Comparison of ENCODE assay signal across 2 cellular contexts in genomic region chr9:112042769-112043168, GRCh38.
A peak's percentile ranks its signal among the peaks of the same experiment; 100 is the strongest.
TF ChIP-seq lines count a peak whose summit lies in the region.

No MANE protein-coding gene starts in this region.

TF ChIP-seq in A549, 52 proteins besides CTCF, POLR2A, EP300 and RAD21 (continued from another document):
- TF ChIP-seq HOXA7 (CRISPR knock-in tag; IDR thresholded peaks at IDR 0.05) (peak; percentile 89; the same call in 1 of the 2 replicates), CBX8 (IDR thresholded peaks at IDR 0.05) (no peak), ZNF302 (CRISPR knock-in tag; IDR thresholded peaks at IDR 0.05) (peak; percentile 93), NFE2L2 (conservative IDR thresholded peaks at IDR 0.05; ENCODE audit: low read length) (no peak), HOXB5 (CRISPR knock-in tag; IDR thresholded peaks at IDR 0.05) (peak; percentile 81; the same call in 1 of the 2 replicates), ZC3H11A (IDR thresholded peaks at IDR 0.05) (no peak), CHD4 (IDR thresholded peaks at IDR 0.05; ENCODE audit: borderline replicate concordance) (no peak), FOSB (CRISPR knock-in tag; IDR thresholded peaks at IDR 0.05) (peak; percentile 74; the same call in 1 of the 2 replicates), ELK1 (IDR thresholded peaks at IDR 0.05; ENCODE audit: low read depth, low read length) (no peak), RARB (CRISPR knock-in tag; IDR thresholded peaks at IDR 0.05) (0 out of 2 replicates have a peak, but pooled peaks have one; percentile 58), CEBPB (IDR thresholded peaks at IDR 0.05) (no peak), EHF (CRISPR knock-in tag; IDR thresholded peaks at IDR 0.05) (peak; percentile 91; the same call in 1 of the 2 replicates), MAZ (IDR thresholded peaks at IDR 0.05; ENCODE audit: borderline replicate concordance, low read depth, low read length) (no peak), FOXS1 (CRISPR knock-in tag; IDR thresholded peaks at IDR 0.05) (peak; percentile 77; the same call in 1 of the 2 replicates), EHMT2 (IDR thresholded peaks at IDR 0.05; ENCODE audit: low read depth) (no peak), CBX2 (IDR thresholded peaks at IDR 0.05; ENCODE audit: borderline replicate concordance, low read depth) (no peak), HEYL (CRISPR knock-in tag; IDR thresholded peaks at IDR 0.05) (0 out of 2 replicates have a peak, but pooled peaks have one; percentile 56), HOXB13 (CRISPR knock-in tag; IDR thresholded peaks at IDR 0.05; ENCODE audit: low read depth) (peak; percentile 98; the same call in 1 of the 2 replicates)
- TF ChIP-seq, protein P1, sequence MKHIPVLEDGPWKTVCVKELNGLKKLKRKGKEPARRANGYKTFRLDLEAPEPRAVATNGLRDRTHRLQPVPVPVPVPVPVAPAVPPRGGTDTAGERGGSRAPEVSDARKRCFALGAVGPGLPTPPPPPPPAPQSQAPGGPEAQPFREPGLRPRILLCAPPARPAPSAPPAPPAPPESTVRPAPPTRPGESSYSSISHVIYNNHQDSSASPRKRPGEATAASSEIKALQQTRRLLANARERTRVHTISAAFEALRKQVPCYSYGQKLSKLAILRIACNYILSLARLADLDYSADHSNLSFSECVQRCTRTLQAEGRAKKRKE (CRISPR knock-in tag; IDR thresholded peaks at IDR 0.05; ENCODE audit: low read depth) = peak; percentile 96

TF ChIP-seq in K562, 482 proteins besides CTCF, POLR2A, EP300 and RAD21:
- TF ChIP-seq DMBX1 (CRISPR knock-in tag; IDR thresholded peaks at IDR 0.05; ENCODE audit: borderline replicate concordance) (peak; percentile 27; the same call in 1 of the 2 replicates), ZNF316 (IDR thresholded peaks at IDR 0.05) (no peak), ARID3A (IDR thresholded peaks at IDR 0.05; ENCODE audit: borderline replicate concordance, low read depth, low read length) (no peak), SIRT6 (IDR thresholded peaks at IDR 0.05; ENCODE audit: low read depth, low read length) (no peak), ZBTB26 (CRISPR knock-in tag; IDR thresholded peaks at IDR 0.05) (no peak), SOX6 (IDR thresholded peaks at IDR 0.05) (no peak), GTF2A2 (tag; IDR thresholded peaks at IDR 0.05) (0 out of 2 replicates have a peak, but pooled peaks have one; percentile 34), CREB1 (IDR thresholded peaks at IDR 0.05) (no peak), CREB1 (CRISPR knock-in tag; IDR thresholded peaks at IDR 0.05) (no peak), NBN (IDR thresholded peaks at IDR 0.05; ENCODE audit: low read depth) (no peak), U2AF2 (optimal IDR thresholded peaks at IDR 0.05; ENCODE audit: low read depth, low read length) (no peak), ASH1L (IDR thresholded peaks at IDR 0.05; ENCODE audit: borderline replicate concordance, low read depth, partially characterized antibody) (no peak)
- TF ChIP-seq, protein P2, sequence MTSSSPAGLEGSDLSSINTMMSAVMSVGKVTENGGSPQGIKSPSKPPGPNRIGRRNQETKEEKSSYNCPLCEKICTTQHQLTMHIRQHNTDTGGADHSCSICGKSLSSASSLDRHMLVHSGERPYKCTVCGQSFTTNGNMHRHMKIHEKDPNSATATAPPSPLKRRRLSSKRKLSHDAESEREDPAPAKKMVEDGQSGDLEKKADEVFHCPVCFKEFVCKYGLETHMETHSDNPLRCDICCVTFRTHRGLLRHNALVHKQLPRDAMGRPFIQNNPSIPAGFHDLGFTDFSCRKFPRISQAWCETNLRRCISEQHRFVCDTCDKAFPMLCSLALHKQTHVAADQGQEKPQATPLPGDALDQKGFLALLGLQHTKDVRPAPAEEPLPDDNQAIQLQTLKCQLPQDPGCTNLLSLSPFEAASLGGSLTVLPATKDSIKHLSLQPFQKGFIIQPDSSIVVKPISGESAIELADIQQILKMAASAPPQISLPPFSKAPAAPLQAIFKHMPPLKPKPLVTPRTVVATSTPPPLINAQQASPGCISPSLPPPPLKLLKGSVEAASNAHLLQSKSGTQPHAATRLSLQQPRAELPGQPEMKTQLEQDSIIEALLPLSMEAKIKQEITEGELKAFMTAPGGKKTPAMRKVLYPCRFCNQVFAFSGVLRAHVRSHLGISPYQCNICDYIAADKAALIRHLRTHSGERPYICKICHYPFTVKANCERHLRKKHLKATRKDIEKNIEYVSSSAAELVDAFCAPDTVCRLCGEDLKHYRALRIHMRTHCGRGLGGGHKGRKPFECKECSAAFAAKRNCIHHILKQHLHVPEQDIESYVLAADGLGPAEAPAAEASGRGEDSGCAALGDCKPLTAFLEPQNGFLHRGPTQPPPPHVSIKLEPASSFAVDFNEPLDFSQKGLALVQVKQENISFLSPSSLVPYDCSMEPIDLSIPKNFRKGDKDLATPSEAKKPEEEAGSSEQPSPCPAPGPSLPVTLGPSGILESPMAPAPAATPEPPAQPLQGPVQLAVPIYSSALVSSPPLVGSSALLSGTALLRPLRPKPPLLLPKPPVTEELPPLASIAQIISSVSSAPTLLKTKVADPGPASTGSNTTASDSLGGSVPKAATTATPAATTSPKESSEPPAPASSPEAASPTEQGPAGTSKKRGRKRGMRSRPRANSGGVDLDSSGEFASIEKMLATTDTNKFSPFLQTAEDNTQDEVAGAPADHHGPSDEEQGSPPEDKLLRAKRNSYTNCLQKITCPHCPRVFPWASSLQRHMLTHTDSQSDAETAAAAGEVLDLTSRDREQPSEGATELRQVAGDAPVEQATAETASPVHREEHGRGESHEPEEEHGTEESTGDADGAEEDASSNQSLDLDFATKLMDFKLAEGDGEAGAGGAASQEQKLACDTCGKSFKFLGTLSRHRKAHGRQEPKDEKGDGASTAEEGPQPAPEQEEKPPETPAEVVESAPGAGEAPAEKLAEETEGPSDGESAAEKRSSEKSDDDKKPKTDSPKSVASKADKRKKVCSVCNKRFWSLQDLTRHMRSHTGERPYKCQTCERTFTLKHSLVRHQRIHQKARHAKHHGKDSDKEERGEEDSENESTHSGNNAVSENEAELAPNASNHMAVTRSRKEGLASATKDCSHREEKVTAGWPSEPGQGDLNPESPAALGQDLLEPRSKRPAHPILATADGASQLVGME (CRISPR knock-in tag; IDR thresholded peaks at IDR 0.05) = no peak
- TF ChIP-seq, protein P3, sequence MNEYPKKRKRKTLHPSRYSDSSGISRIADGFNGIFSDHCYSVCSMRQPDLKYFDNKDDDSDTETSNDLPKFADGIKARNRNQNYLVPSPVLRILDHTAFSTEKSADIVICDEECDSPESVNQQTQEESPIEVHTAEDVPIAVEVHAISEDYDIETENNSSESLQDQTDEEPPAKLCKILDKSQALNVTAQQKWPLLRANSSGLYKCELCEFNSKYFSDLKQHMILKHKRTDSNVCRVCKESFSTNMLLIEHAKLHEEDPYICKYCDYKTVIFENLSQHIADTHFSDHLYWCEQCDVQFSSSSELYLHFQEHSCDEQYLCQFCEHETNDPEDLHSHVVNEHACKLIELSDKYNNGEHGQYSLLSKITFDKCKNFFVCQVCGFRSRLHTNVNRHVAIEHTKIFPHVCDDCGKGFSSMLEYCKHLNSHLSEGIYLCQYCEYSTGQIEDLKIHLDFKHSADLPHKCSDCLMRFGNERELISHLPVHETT (CRISPR knock-in tag; conservative IDR thresholded peaks at IDR 0.05 in 1 of 2, IDR thresholded peaks at IDR 0.05 in 1 of 2) = 0 out of 4 replicates have a peak, but pooled peaks of 1 of the 2 experiments have one; percentile 27
- TF ChIP-seq, protein P4, sequence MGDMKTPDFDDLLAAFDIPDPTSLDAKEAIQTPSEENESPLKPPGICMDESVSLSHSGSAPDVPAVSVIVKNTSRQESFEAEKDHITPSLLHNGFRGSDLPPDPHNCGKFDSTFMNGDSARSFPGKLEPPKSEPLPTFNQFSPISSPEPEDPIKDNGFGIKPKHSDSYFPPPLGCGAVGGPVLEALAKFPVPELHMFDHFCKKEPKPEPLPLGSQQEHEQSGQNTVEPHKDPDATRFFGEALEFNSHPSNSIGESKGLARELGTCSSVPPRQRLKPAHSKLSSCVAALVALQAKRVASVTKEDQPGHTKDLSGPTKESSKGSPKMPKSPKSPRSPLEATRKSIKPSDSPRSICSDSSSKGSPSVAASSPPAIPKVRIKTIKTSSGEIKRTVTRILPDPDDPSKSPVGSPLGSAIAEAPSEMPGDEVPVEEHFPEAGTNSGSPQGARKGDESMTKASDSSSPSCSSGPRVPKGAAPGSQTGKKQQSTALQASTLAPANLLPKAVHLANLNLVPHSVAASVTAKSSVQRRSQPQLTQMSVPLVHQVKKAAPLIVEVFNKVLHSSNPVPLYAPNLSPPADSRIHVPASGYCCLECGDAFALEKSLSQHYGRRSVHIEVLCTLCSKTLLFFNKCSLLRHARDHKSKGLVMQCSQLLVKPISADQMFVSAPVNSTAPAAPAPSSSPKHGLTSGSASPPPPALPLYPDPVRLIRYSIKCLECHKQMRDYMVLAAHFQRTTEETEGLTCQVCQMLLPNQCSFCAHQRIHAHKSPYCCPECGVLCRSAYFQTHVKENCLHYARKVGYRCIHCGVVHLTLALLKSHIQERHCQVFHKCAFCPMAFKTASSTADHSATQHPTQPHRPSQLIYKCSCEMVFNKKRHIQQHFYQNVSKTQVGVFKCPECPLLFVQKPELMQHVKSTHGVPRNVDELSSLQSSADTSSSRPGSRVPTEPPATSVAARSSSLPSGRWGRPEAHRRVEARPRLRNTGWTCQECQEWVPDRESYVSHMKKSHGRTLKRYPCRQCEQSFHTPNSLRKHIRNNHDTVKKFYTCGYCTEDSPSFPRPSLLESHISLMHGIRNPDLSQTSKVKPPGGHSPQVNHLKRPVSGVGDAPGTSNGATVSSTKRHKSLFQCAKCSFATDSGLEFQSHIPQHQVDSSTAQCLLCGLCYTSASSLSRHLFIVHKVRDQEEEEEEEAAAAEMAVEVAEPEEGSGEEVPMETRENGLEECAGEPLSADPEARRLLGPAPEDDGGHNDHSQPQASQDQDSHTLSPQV (IDR thresholded peaks at IDR 0.05) = peak; percentile 32; the same call in 1 of the 2 replicates
